In the genomic region with DNA sequence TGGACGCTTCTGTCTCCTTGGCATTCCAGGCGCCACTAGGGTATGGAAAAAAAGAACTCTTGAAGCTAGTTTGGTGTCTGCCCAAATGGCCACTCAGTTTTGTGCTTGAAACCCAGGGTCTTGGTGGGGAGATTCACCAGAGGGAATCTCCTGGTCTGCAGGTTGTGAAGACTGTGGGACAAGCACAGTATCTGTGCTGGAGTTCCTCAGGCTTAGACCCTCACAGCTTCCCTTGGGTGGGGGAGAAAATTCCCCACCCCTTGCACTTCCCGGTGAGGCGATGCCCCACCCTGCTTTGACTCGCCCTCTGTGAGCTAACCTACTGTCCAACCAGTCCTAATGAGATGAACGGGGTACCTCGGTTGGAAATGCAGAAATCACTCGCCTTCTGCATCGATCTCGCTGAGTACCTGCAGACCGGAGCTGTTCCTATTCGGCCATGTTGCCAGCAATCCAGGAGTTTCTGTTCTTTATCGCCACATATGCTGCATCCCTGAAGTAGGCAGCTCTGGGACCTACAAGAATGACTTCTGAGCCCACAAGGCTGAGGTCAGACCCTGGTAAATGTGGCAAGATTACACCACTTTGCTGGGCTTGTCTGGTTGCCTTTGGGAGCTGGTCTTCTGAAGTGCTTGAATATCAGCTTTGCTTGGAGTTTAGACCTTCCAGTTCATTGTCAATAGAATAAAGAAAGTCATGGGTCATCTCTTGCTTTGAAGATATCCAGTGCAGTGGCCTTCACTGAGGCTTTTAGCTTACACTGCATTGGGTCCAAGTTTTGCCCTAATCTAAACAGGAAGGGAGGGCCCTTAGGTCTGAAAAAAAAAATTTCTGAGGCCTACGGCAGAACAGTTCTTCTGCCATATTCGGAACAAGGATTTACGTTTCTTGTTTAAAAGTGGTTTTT, we compare ENCODE assay signal across 1 cellular context.
TF ChIP-seq lines count a peak whose summit lies in the region.

No MANE protein-coding gene starts in this region.

TF ChIP-seq in HepG2, 621 proteins besides CTCF, POLR2A, EP300 and RAD21 (continued from another document and continues in another):
- TF ChIP-seq, protein P1, sequence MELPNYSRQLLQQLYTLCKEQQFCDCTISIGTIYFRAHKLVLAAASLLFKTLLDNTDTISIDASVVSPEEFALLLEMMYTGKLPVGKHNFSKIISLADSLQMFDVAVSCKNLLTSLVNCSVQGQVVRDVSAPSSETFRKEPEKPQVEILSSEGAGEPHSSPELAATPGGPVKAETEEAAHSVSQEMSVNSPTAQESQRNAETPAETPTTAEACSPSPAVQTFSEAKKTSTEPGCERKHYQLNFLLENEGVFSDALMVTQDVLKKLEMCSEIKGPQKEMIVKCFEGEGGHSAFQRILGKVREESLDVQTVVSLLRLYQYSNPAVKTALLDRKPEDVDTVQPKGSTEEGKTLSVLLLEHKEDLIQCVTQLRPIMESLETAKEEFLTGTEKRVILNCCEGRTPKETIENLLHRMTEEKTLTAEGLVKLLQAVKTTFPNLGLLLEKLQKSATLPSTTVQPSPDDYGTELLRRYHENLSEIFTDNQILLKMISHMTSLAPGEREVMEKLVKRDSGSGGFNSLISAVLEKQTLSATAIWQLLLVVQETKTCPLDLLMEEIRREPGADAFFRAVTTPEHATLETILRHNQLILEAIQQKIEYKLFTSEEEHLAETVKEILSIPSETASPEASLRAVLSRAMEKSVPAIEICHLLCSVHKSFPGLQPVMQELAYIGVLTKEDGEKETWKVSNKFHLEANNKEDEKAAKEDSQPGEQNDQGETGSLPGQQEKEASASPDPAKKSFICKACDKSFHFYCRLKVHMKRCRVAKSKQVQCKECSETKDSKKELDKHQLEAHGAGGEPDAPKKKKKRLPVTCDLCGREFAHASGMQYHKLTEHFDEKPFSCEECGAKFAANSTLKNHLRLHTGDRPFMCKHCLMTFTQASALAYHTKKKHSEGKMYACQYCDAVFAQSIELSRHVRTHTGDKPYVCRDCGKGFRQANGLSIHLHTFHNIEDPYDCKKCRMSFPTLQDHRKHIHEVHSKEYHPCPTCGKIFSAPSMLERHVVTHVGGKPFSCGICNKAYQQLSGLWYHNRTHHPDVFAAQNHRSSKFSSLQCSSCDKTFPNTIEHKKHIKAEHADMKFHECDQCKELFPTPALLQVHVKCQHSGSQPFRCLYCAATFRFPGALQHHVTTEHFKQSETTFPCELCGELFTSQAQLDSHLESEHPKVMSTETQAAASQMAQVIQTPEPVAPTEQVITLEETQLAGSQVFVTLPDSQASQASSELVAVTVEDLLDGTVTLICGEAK (IDR thresholded peaks at IDR 0.05) = no peak
- TF ChIP-seq, protein P1 (CRISPR knock-in tag; IDR thresholded peaks at IDR 0.05) = peak; percentile 69; the same call in 1 of the 2 replicates
- TF ChIP-seq FOXP1 (IDR thresholded peaks at IDR 0.05) (no peak), FOXP1 (CRISPR knock-in tag; IDR thresholded peaks at IDR 0.05) (peak; percentile 59; the same call in 1 of the 2 replicates), SOX6 (IDR thresholded peaks at IDR 0.05) (no peak), SOX6 (CRISPR knock-in tag; IDR thresholded peaks at IDR 0.05) (peak; percentile 80), FOXA1 (IDR thresholded peaks at IDR 0.05) (no peak), FOXA1 (CRISPR knock-in tag; IDR thresholded peaks at IDR 0.05) (0 out of 2 replicates have a peak, but pooled peaks have one; percentile 3), POGZ (CRISPR knock-in tag; IDR thresholded peaks at IDR 0.05) (peak; percentile 92), SALL1 (CRISPR knock-in tag; IDR thresholded peaks at IDR 0.05) (peak; percentile 70), GMEB1 (CRISPR knock-in tag; IDR thresholded peaks at IDR 0.05; ENCODE audit: borderline replicate concordance) (0 out of 2 replicates have a peak, but pooled peaks have one; percentile 14), NR3C1 (CRISPR knock-in tag; IDR thresholded peaks at IDR 0.05) (no peak), HDAC1 (CRISPR knock-in tag; IDR thresholded peaks at IDR 0.05) (0 out of 2 replicates have a peak, but pooled peaks have one; percentile 27), ZNF296 (CRISPR knock-in tag; conservative IDR thresholded peaks at IDR 0.05) (0 out of 2 replicates have a peak, but pooled peaks have one; percentile 26), ZNF280D (CRISPR knock-in tag; IDR thresholded peaks at IDR 0.05) (0 out of 2 replicates have a peak, but pooled peaks have one; percentile 53), HES4 (CRISPR knock-in tag; IDR thresholded peaks at IDR 0.05; ENCODE audit: borderline replicate concordance) (no peak), MED1 (CRISPR knock-in tag; IDR thresholded peaks at IDR 0.05) (peak; percentile 89), GATAD2A (CRISPR knock-in tag; IDR thresholded peaks at IDR 0.05) (peak; percentile 66), CENPX (CRISPR knock-in tag; IDR thresholded peaks at IDR 0.05) (no peak), RXRB (CRISPR knock-in tag; IDR thresholded peaks at IDR 0.05; ENCODE audit: borderline replicate concordance) (peak; percentile 48; the same call in 1 of the 2 replicates), MBD4 (IDR thresholded peaks at IDR 0.05; ENCODE audit: borderline replicate concordance, low read length) (0 out of 2 replicates have a peak, but pooled peaks have one; percentile 41), NR2F6 (IDR thresholded peaks at IDR 0.05) (peak; percentile 52), NR2F6 (CRISPR knock-in tag; IDR thresholded peaks at IDR 0.05) (peak; percentile 50; the same call in 1 of the 2 replicates), ETV5 (CRISPR knock-in tag; IDR thresholded peaks at IDR 0.05; ENCODE audit: borderline replicate concordance) (peak; percentile 70; the same call in 1 of the 2 replicates)
- TF ChIP-seq, protein P2, sequence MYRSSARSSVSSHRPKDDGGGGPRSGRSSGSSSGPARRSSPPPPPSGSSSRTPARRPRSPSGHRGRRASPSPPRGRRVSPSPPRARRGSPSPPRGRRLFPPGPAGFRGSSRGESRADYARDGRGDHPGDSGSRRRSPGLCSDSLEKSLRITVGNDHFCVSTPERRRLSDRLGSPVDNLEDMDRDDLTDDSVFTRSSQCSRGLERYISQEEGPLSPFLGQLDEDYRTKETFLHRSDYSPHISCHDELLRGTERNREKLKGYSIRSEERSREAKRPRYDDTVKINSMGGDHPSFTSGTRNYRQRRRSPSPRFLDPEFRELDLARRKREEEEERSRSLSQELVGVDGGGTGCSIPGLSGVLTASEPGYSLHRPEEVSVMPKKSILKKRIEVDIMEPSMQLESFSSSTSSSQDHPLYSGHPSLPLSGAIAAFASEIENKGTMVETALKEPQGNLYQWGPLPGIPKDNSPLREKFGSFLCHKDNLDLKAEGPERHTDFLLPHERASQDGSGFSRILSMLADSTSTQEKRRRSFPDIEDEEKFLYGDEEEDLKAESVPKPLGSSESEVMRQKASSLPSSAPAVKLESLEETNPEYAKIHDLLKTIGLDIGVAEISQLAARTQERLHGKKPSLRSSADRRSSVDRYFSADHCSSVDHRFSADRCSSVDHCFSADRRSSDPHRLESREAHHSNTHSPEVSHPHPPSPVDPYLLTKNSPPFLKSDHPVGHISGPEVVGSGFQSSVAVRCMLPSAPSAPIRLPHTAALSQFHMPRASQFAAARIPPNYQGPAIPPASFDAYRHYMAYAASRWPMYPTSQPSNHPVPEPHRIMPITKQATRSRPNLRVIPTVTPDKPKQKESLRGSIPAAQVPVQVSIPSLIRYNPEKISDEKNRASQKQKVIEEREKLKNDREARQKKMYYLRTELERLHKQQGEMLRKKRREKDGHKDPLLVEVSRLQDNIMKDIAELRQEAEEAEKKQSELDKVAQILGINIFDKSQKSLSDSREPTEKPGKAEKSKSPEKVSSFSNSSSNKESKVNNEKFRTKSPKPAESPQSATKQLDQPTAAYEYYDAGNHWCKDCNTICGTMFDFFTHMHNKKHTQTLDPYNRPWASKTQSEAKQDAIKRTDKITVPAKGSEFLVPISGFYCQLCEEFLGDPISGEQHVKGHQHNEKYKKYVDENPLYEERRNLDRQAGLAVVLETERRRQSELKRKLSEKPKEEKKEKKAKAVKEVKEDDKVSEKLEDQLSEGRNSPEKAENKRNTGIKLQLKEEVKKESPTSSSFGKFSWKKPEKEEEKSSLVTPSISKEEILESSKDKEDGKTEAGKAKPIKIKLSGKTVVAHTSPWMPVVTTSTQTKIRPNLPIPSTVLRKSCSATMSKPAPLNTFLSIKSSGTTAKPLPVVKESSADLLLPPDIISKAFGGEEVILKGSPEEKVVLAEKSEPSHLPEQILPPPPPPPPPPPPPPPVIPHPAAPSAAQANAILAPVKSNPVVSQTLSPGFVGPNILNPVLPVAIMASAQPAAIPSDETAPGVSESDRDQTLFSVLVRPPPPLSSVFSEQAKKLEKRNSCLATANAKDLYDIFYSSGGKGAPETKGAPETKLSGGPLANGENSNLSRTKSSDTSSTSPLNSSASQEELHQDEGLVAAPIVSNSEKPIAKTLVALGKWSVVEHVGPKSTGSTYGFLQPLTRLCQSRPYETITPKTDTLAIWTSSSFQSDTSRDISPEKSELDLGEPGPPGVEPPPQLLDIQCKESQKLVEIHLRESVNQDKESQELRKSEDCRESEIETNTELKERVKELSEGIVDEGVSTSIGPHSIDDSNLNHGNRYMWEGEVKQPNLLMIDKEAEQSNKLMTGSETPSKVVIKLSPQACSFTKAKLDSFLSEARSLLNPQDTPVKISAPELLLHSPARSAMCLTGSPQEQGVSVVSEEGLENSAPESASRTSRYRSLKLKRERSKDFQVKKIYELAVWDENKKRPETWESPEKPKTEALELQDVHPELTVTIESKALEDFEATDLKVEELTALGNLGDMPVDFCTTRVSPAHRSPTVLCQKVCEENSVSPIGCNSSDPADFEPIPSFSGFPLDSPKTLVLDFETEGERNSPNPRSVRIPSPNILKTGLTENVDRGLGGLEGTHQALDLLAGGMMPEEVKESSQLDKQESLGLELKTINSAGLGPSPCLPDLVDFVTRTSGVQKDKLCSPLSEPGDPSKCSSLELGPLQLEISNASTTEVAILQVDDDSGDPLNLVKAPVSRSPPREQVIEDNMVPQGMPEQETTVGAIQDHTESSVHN (CRISPR knock-in tag; IDR thresholded peaks at IDR 0.05) = 0 out of 2 replicates have a peak, but pooled peaks have one; percentile 27
- TF ChIP-seq, protein P3, sequence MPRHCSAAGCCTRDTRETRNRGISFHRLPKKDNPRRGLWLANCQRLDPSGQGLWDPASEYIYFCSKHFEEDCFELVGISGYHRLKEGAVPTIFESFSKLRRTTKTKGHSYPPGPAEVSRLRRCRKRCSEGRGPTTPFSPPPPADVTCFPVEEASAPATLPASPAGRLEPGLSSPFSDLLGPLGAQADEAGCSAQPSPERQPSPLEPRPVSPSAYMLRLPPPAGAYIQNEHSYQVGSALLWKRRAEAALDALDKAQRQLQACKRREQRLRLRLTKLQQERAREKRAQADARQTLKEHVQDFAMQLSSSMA (CRISPR knock-in tag; IDR thresholded peaks at IDR 0.05) = 0 out of 2 replicates have a peak, but pooled peaks have one; percentile 29
